In genomic region chr6:13993416-13993815, GRCh38 we compare ENCODE assay signal across 35 cellular contexts.
"Had no signal": no experiment of that assay in that cellular context is flagged by ENCODE, and none has a peak within 500 bp of the region (broad histone marks: within the 10 kb centered on the region; RNA-seq: fewer than 3 reads in every experiment).

No MANE protein-coding gene starts in this region.

- H3K9me3 ChIP-seq: ascending aorta, body of pancreas, breast epithelium had no signal

- H3K27ac ChIP-seq: ascending aorta, body of pancreas, breast epithelium, VCaP had no signal

- ATAC-seq: activated CD8-positive, alpha-beta T cell treated with anti-CD3 and anti-CD28 coated beads for 36 hours; activated naive CD8-positive, alpha-beta T cell treated with anti-CD3 and anti-CD28 coated beads, Interleukin-2, amount 50 U/mL, for 24 hours; activated T-cell treated with anti-CD3 and anti-CD28 coated beads, Interleukin-2, amount 50 U/mL, for 4 hours; activated T-cell treated with anti-CD3 and anti-CD28 coated beads, Interleukin-2, amount 50 U/mL, for 72 hours; body of pancreas; T-helper 17 cell had no signal

- H3K4me1 Mint-ChIP-seq: activated B cell treated with CpG ODN at 0.5 μM for 24 hours; activated CD4-positive, alpha-beta T cell treated with anti-CD3 and anti-CD28 coated beads, Interleukin-2, amount 10 ng/mL, durations not matched to agents 24 days and 14 days; activated naive CD4-positive, alpha-beta T cell treated with anti-CD3 and anti-CD28 coated beads, Interleukin-2, amount 10 ng/mL, durations not matched to agents 7 days and 5 days; activated naive CD8-positive, alpha-beta T cell treated with anti-CD3 and anti-CD28 coated beads, Interleukin-2, amount 10 ng/mL, durations not matched to agents 7 days and 5 days; activated naive CD8-positive, alpha-beta T cell treated with anti-CD3 and anti-CD28 coated beads, Interleukin-2, amount 50 U/mL, for 24 hours; T-helper 17 cell had no signal

- H3K36me3 ChIP-seq: ascending aorta, brain microvascular endothelial cell, breast epithelium had no signal

- H3K9me3 Mint-ChIP-seq: activated B cell treated with CpG ODN at 0.5 μM for 24 hours; activated CD4-positive, alpha-beta memory T cell treated with anti-CD3 and anti-CD28 coated beads for 36 hours; activated CD4-positive, alpha-beta T cell treated with anti-CD3 and anti-CD28 coated beads, Interleukin-2, amount 10 ng/mL, durations not matched to agents 24 days and 14 days; activated CD8-positive, alpha-beta T cell treated with anti-CD3 and anti-CD28 coated beads for 36 hours; activated naive CD4-positive, alpha-beta T cell treated with anti-CD3 and anti-CD28 coated beads, Interleukin-2, amount 10 ng/mL, durations not matched to agents 7 days and 5 days; activated naive CD4-positive, alpha-beta T cell treated with anti-CD3 and anti-CD28 coated beads, Interleukin-2, amount 50 U/mL, for 24 hours; activated naive CD8-positive, alpha-beta T cell treated with anti-CD3 and anti-CD28 coated beads, Interleukin-2, amount 10 ng/mL, durations not matched to agents 7 days and 5 days; activated naive CD8-positive, alpha-beta T cell treated with anti-CD3 and anti-CD28 coated beads, Interleukin-2, amount 50 U/mL, for 24 hours; activated T-cell treated with anti-CD3 and anti-CD28 coated beads, Interleukin-2, amount 50 U/mL, for 4 hours; activated T-helper 1 cell treated with anti-CD3 and anti-CD28 coated beads, Interleukin-12 subunit alpha, Interleukin-12 subunit beta, Interleukin-2, Interleukin-4 antibody, amounts not matched to agents 30 ng/mL and 10 ng/mL and 1 ng/mL, durations not matched to agents 14 hours and 24 hours and 36 hours; activated T-helper 2 cell treated with anti-CD3 and anti-CD28 coated beads, Interferon-gamma antibody, Interleukin-2, Interleukin-4, amounts not matched to agents 10 μg/mL and 5 μg/mL and 100 μg/mL, durations not matched to agents 14 hours and 24 hours and 36 hours had no signal

- H3K4me1 ChIP-seq: ascending aorta, body of pancreas, breast epithelium had no signal

- FAIRE-seq: colon, TTC549 had no signal

- DNase-seq: activated B cell treated with CpG ODN at 0.5 μM for 24 hours; activated CD4-positive, alpha-beta memory T cell treated with anti-CD3 and anti-CD28 coated beads for 36 hours; activated CD4-positive, alpha-beta T cell treated with anti-CD3 and anti-CD28 coated beads for 4 hours; activated CD4-positive, alpha-beta T cell treated with anti-CD3 and anti-CD28 coated beads, Interleukin-2, amount 10 ng/mL, durations not matched to agents 24 days and 14 days; activated CD4-positive, alpha-beta T cell treated with anti-CD3 and anti-CD28 coated beads, Interleukin-2, amount 50 U/mL, for 1 hour; activated CD4-positive, alpha-beta T cell treated with anti-CD3 and anti-CD28 coated beads, Interleukin-2, amount 50 U/mL, for 4 hours; activated CD4-positive, CD25-positive, alpha-beta regulatory T cell treated with anti-CD3 and anti-CD28 coated beads, Interleukin-2, amount 50 U/mL, for 72 hours; activated CD8-positive, alpha-beta memory T cell treated with anti-CD3 and anti-CD28 coated beads, Interleukin-2, amount 50 U/mL, for 4 hours; activated CD8-positive, alpha-beta T cell treated with anti-CD3 and anti-CD28 coated beads for 36 hours; activated effector memory CD4-positive, alpha-beta T cell treated with Interleukin-2 at 50 U/mL for 16 hours; activated gamma-delta T cell; activated naive CD4-positive, alpha-beta T cell treated with anti-CD3 and anti-CD28 coated beads, Interleukin-2, amount 10 ng/mL, durations not matched to agents 7 days and 5 days; activated naive CD4-positive, alpha-beta T cell treated with Interleukin-2 at 50 U/mL for 16 hours; activated naive CD8-positive, alpha-beta T cell treated with anti-CD3 and anti-CD28 coated beads, Interleukin-2, amount 10 ng/mL, durations not matched to agents 7 days and 5 days; activated naive CD8-positive, alpha-beta T cell treated with anti-CD3 and anti-CD28 coated beads, Interleukin-2, amount 50 U/mL, for 24 hours; activated T-cell treated with anti-CD3 and anti-CD28 coated beads for 4 hours; activated T-cell treated with anti-CD3 and anti-CD28 coated beads, Interleukin-2, amount 50 U/mL, for 1 hour; activated T-cell treated with anti-CD3 and anti-CD28 coated beads, Interleukin-2, amount 50 U/mL, for 4 hours; activated T-cell treated with anti-CD3 and anti-CD28 coated beads, Interleukin-2, amount 50 U/mL, for 72 hours; amygdala; anterior cingulate cortex; body of pancreas; central memory CD4-positive, alpha-beta T cell; T-helper 17 cell; T1000 had no signal

- H3K4me3 Mint-ChIP-seq: activated B cell treated with CpG ODN at 0.5 μM for 24 hours; activated CD4-positive, alpha-beta memory T cell treated with anti-CD3 and anti-CD28 coated beads for 36 hours; activated CD4-positive, alpha-beta T cell treated with anti-CD3 and anti-CD28 coated beads, Interleukin-2, amount 10 ng/mL, durations not matched to agents 24 days and 14 days; activated CD8-positive, alpha-beta T cell treated with anti-CD3 and anti-CD28 coated beads for 36 hours; activated naive CD4-positive, alpha-beta T cell treated with anti-CD3 and anti-CD28 coated beads, Interleukin-2, amount 10 ng/mL, durations not matched to agents 7 days and 5 days; activated naive CD4-positive, alpha-beta T cell treated with anti-CD3 and anti-CD28 coated beads, Interleukin-2, amount 50 U/mL, for 24 hours; activated naive CD8-positive, alpha-beta T cell; activated naive CD8-positive, alpha-beta T cell treated with anti-CD3 and anti-CD28 coated beads, Interleukin-2, amount 10 ng/mL, durations not matched to agents 7 days and 5 days; activated naive CD8-positive, alpha-beta T cell treated with anti-CD3 and anti-CD28 coated beads, Interleukin-2, amount 50 U/mL, for 24 hours; activated T-cell treated with anti-CD3 and anti-CD28 coated beads, Interleukin-2, amount 50 U/mL, for 4 hours; activated T-cell treated with anti-CD3 and anti-CD28 coated beads, Interleukin-2, amount 50 U/mL, for 72 hours; activated T-helper 1 cell treated with anti-CD3 and anti-CD28 coated beads, Interleukin-12 subunit alpha, Interleukin-12 subunit beta, Interleukin-2, Interleukin-4 antibody, amounts not matched to agents 30 ng/mL and 10 ng/mL and 1 ng/mL, durations not matched to agents 14 hours and 24 hours and 36 hours; T-helper 17 cell had no signal

- H3K36me3 Mint-ChIP-seq: activated CD4-positive, alpha-beta memory T cell treated with anti-CD3 and anti-CD28 coated beads for 36 hours; activated naive CD4-positive, alpha-beta T cell treated with anti-CD3 and anti-CD28 coated beads, Interleukin-2, amount 10 ng/mL, durations not matched to agents 7 days and 5 days; activated naive CD8-positive, alpha-beta T cell treated with anti-CD3 and anti-CD28 coated beads, Interleukin-2, amount 10 ng/mL, durations not matched to agents 7 days and 5 days had no signal

- H3K27me3 ChIP-seq: ascending aorta, brain microvascular endothelial cell, breast epithelium had no signal

- H3K27ac Mint-ChIP-seq: activated B cell treated with CpG ODN at 0.5 μM for 24 hours; activated CD4-positive, alpha-beta memory T cell treated with anti-CD3 and anti-CD28 coated beads for 36 hours; activated CD4-positive, alpha-beta T cell treated with anti-CD3 and anti-CD28 coated beads, Interleukin-2, amount 10 ng/mL, durations not matched to agents 24 days and 14 days; activated CD8-positive, alpha-beta T cell treated with anti-CD3 and anti-CD28 coated beads for 36 hours; activated naive CD4-positive, alpha-beta T cell treated with anti-CD3 and anti-CD28 coated beads, Interleukin-2, amount 10 ng/mL, durations not matched to agents 7 days and 5 days; activated naive CD4-positive, alpha-beta T cell treated with anti-CD3 and anti-CD28 coated beads, Interleukin-2, amount 50 U/mL, for 24 hours; activated naive CD8-positive, alpha-beta T cell; activated naive CD8-positive, alpha-beta T cell treated with anti-CD3 and anti-CD28 coated beads, Interleukin-2, amount 10 ng/mL, durations not matched to agents 7 days and 5 days; activated naive CD8-positive, alpha-beta T cell treated with anti-CD3 and anti-CD28 coated beads, Interleukin-2, amount 50 U/mL, for 24 hours; activated T-cell treated with anti-CD3 and anti-CD28 coated beads, Interleukin-2, amount 50 U/mL, for 72 hours; activated T-helper 1 cell treated with anti-CD3 and anti-CD28 coated beads, Interleukin-12 subunit alpha, Interleukin-12 subunit beta, Interleukin-2, Interleukin-4 antibody, amounts not matched to agents 30 ng/mL and 10 ng/mL and 1 ng/mL, durations not matched to agents 14 hours and 24 hours and 36 hours; activated T-helper 2 cell treated with anti-CD3 and anti-CD28 coated beads, Interferon-gamma antibody, Interleukin-2, Interleukin-4, amounts not matched to agents 10 μg/mL and 5 μg/mL and 100 μg/mL, durations not matched to agents 14 hours and 24 hours and 36 hours; T-helper 17 cell had no signal

- H3K4me3 ChIP-seq: ascending aorta, body of pancreas, breast epithelium had no signal
